Comparison of ENCODE assay signal across 8 cellular contexts in the genomic region with DNA sequence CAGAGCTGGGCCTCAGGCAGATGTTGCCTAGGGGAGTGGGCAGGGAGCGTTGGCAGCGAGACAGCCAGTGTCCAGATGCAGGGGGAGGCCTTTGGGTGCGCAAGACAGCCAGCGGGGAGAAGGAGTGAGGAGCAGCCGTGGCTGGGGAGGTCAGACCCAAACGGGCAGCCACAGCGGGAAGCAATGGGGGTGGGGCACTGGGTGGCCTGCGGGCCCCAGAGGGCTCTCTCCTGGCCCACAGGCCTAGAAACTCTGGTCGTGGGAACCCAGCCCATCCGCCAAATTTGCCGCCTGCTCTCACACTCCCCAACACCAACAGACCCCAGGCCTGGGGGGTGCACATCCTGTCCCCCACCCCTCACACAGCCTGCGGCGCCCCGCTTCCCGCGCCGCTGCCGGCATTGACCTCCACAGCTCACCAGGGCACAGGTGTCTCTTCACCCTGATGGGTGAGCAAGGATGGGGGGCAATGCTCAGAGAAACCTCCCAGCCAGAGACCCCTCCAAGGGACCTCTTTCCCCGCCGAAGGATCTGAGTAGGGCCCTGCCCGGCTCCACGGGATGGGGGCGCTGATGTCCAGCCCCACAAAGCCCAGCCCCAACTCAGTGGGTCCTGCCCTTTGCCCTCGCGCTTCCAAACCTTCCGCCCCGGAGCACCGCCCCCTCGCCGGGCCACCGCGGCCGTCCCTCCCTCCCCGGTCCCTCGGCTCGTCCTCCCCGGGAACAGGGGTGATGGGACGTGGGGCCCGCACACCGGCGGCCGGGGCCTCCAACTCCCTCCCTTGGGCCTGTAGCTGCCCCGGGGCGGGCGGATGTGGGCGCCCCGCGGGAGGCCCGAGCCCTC. TPM values are rescaled to one million over a fixed set of nuclear protein-coding genes. Genes with fewer than 3 reads are reported as not detected.
A peak's percentile ranks its signal among the peaks of the same experiment; 100 is the strongest.
DNase-seq lines count a peak whose midpoint lies in the region; FAIRE-seq and TF ChIP-seq lines count a peak whose summit lies in the region.

No MANE protein-coding gene starts in this region.

- H3K9me3 ChIP-seq in endothelial cell of umbilical vein (replicated peaks; ENCODE audit: control insufficient read depth, insufficient read depth, low read length) (no peaks in the 10 kb centered on the region), mucosa of stomach (ENCODE audit: control insufficient read depth, low read length) (no peaks in the 10 kb centered on the region), transverse colon (no peaks in the 10 kb centered on the region)

- H3K27ac Mint-ChIP-seq in IgD-negative memory B cell: peak overlapping the region; percentile 93 to 97 (median 95)

- CTCF ChIA-PET in endothelial cell of umbilical vein (lab: Charles Lee): interaction anchor here (1.0 to 7.8 kb wide), 7 partner anchors 11 to 113 kb away, joined by 3 to 246 read pairs (median 12); partner anchors contain the start of genes RAPGEF3 and RPAP3

- TF ChIP-seq CTCF in AG09309 (IDR thresholded peaks at IDR 0.05; ENCODE audit: control insufficient read depth, insufficient read depth, low read depth, low read length, missing control alignments) (peak; percentile 38), endothelial cell of umbilical vein (IDR thresholded peaks at IDR 0.05; ENCODE audit: extremely low read depth in 1 of 2, insufficient read depth in 1 of 2, low read depth in 1 of 2, low read length in 2 of 2) (peak in 1 of 2 donors; percentile 28), transverse colon (IDR thresholded peaks at IDR 0.05) (peak in 3 of 5 experiments; percentile 8 to 21 (median 13))

- dilution Hi-C loops in endothelial cell of umbilical vein (cut with MboI; ENCODE audit: extremely low pct_ligation_motif_present, low sequenced_read_pairs): no loop called here

- no peak overlapping the region for H2AFZ ChIP-seq in endothelial cell of umbilical vein (ENCODE audit: low read depth, low read length)

- H3K36me3 ChIP-seq in endothelial cell of umbilical vein (ENCODE audit: control insufficient read depth in 2 of 2, extremely low read depth in 1 of 2, insufficient read depth in 2 of 2, low read length in 2 of 2) (peaks cover 4 to 7% of the 10 kb centered on the region in 2 experiments), mucosa of stomach (ENCODE audit: control insufficient read depth, insufficient read depth, low read length) (no peaks in the 10 kb centered on the region), transverse colon (no peaks in the 10 kb centered on the region)

- H3K4me2 ChIP-seq in endothelial cell of umbilical vein (ENCODE audit: insufficient read depth, low read length): peak overlapping the region; percentile 89

- H3K9me1 ChIP-seq in endothelial cell of umbilical vein (replicated peaks; ENCODE audit: control insufficient read depth, extremely low read depth, insufficient read depth, low read length): no peaks in the 10 kb centered on the region

- DNase-seq in AG09309 (ENCODE audit: low read depth) (no peak), GM19239 (ENCODE audit: insufficient read length, low spot score) (peak; percentile 50), endothelial cell of umbilical vein (ENCODE audit: low read depth, low spot score) (peak; percentile 23), transverse colon (peak; percentile 77), HPDE6-E6E7 (ENCODE audit: extremely low spot score) (no peak)
- peak; percentile 32 for DNase-seq in activated CD4-positive, alpha-beta T cell treated with anti-CD3 and anti-CD28 coated beads, Interleukin-2, amount 50 U/mL, for 1 hour

- POLR2A ChIA-PET in endothelial cell of umbilical vein (lab: Charles Lee): interaction anchor here (3.0 kb wide), 1 partner anchor 11 kb away, joined by 17 read pairs; no protein-coding TSS in a partner anchor

- H3K36me3 Mint-ChIP-seq in IgD-negative memory B cell: peaks cover 6% of the 10 kb centered on the region

- in situ Hi-C loops in transverse colon (cut with MboI; ENCODE audit: low pct_ligation_motif_present in 1 of 4, low pct_unique_long_range_greater_than_20kb in 1 of 4, low sequenced_read_pairs in 3 of 4): no loop called here

- BruUV-seq in endothelial cell of umbilical vein (replicated peaks; lab: Mats Ljungman, UMichigan): TSS peak; percentile 7

- WGBS in transverse colon (ENCODE audit: low coverage in 1 of 2), 2 donors: 17% methylated on average over 24 of the region's 49 CpGs; no CpG with 5 or more reads in 1 of the 2 donors

- peak overlapping the region; percentile 88 to 96 (median 92) for H3K4me3 Mint-ChIP-seq in IgD-negative memory B cell

- H3K27me3 ChIP-seq in endothelial cell of umbilical vein (ENCODE audit: control insufficient read depth in 2 of 2, insufficient read depth in 2 of 2, low read length in 2 of 2): no peaks in the 10 kb centered on the region
- H3K27me3 ChIP-seq in mucosa of stomach (ENCODE audit: control insufficient read depth, insufficient read depth, low read length): no peaks in the 10 kb centered on the region
- H3K27me3 ChIP-seq in transverse colon: no peaks in the 10 kb centered on the region

- H3K4me1 ChIP-seq in endothelial cell of umbilical vein (ENCODE audit: control insufficient read depth, extremely low read depth, insufficient read depth, low read length) (peaks cover 61% of the 10 kb centered on the region), mucosa of stomach (ENCODE audit: control insufficient read depth, insufficient read depth, low read length) (peaks cover 65% of the 10 kb centered on the region), transverse colon (peaks cover 32 to 80% (median 64%) of the 10 kb centered on the region in 4 donors)

- TF ChIP-seq POLR2A in endothelial cell of umbilical vein (IDR thresholded peaks at IDR 0.05; ENCODE audit: low read depth, low read length) (peak; percentile 32), transverse colon (IDR thresholded peaks at IDR 0.05) (peak; percentile 14)

- no peak for TF ChIP-seq EP300 in transverse colon (IDR thresholded peaks at IDR 0.05; ENCODE audit: low read depth)

- no peaks in the 10 kb centered on the region for H3K9me3 Mint-ChIP-seq in IgD-negative memory B cell

- no peaks in the 10 kb centered on the region for H4K20me1 ChIP-seq in endothelial cell of umbilical vein (replicated peaks; ENCODE audit: control insufficient read depth, extremely low read depth, insufficient read depth, low read length)

- H3K27me3 Mint-ChIP-seq in IgD-negative memory B cell: peaks cover 2% of the 10 kb centered on the region

- peak overlapping the region; percentile 95 for H3K4me3 ChIP-seq in AG09309 (ENCODE audit: control insufficient read depth, low read depth, low read length)
- H3K4me3 ChIP-seq in endothelial cell of umbilical vein (replicated peaks in 1 of 3; ENCODE audit: insufficient read depth in 1 of 3, low read depth in 1 of 3, low read length in 3 of 3): peak overlapping the region; percentile 79 to 85 (median 84)
- peak overlapping the region; percentile 45 for H3K4me3 ChIP-seq in mucosa of stomach (ENCODE audit: low read length)
- H3K4me3 ChIP-seq in transverse colon: peak overlapping the region; percentile 68 to 80 (median 71)

- peaks cover 57% of the 10 kb centered on the region for H3K79me2 ChIP-seq in endothelial cell of umbilical vein (ENCODE audit: control insufficient read depth, insufficient read depth, low read length)

- FAIRE-seq in GM19239 (lab: Jason Lieb, UNC) (no peak), endothelial cell of umbilical vein (lab: Jason Lieb, UNC) (no peak)

- peaks cover 49 to 58% (median 56%) of the 10 kb centered on the region in 3 donors for H3K4me1 Mint-ChIP-seq in IgD-negative memory B cell

- H3K9ac ChIP-seq in endothelial cell of umbilical vein (replicated peaks; ENCODE audit: extremely low read depth, insufficient read depth, low read length) (peak overlapping the region; percentile 91), mucosa of stomach (ENCODE audit: low read length) (peak overlapping the region; percentile 79)

- intact Hi-C loops in endothelial cell of umbilical vein (cut with micrococcal nuclease) (loop anchor here (5.0 kb wide), 2 partner anchors 37 to 1447 kb away; partner anchors contain the start of gene SLC38A2), transverse colon (cut with DNase I; ENCODE audit: low total_unique reads) (no loop called here)

- H3K27ac ChIP-seq in endothelial cell of umbilical vein (ENCODE audit: insufficient read depth, low read depth, low read length) (peak overlapping the region; percentile 87), transverse colon (peak overlapping the region; percentile 93 to 97 (median 96))

TF ChIP-seq in endothelial cell of umbilical vein, 7 proteins besides CTCF, POLR2A, EP300 and RAD21 (continues in another document):
- TF ChIP-seq JUN (IDR thresholded peaks at IDR 0.05; ENCODE audit: borderline replicate concordance, insufficient read depth, insufficient read length, low read depth) (no peak), POLR2AphosphoS5 (IDR thresholded peaks at IDR 0.05; ENCODE audit: insufficient read depth, low read depth, low read length) (no peak), MYC (IDR thresholded peaks at IDR 0.05; ENCODE audit: low read depth, low read length) (no peak)
- TF ChIP-seq, protein P1, sequence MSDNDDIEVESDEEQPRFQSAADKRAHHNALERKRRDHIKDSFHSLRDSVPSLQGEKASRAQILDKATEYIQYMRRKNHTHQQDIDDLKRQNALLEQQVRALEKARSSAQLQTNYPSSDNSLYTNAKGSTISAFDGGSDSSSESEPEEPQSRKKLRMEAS (IDR thresholded peaks at IDR 0.05; ENCODE audit: insufficient read depth, insufficient read length): no peak

RNA-seq across cellular contexts. Expression of gene HDAC7, which starts 0.8 kb away (rescaled TPM):
- polyA plus RNA-seq in IgD-negative memory B cell: 20.9 TPM
- total RNA-seq in endothelial cell of umbilical vein: 249 and 252 TPM in 2 replicates
- 119 and 122 TPM in 2 replicates for polyA plus RNA-seq in endothelial cell of umbilical vein
- polyA plus RNA-seq in endothelial cell of umbilical vein (2011; cell fraction: cytosol; rRNA removed): 101 and 125 TPM in 2 replicates
- polyA plus RNA-seq in endothelial cell of umbilical vein (2011; cell fraction: nucleus; rRNA removed): 462 and 531 TPM in 2 replicates
- polyA plus RNA-seq in endothelial cell of umbilical vein (2012): 105 and 119 TPM in 2 replicates
- polyA minus RNA-seq in endothelial cell of umbilical vein: 81.4 and 95.8 TPM in 2 replicates
- polyA minus RNA-seq in endothelial cell of umbilical vein (2011; cell fraction: cytosol; rRNA and poly(A)+ RNA removed): 25.6 TPM
- 127 and 192 TPM in 2 replicates for polyA minus RNA-seq in endothelial cell of umbilical vein (2011; cell fraction: nucleus; rRNA and poly(A)+ RNA removed)
- total RNA-seq in transverse colon: 100 to 1,000 TPM in 1 of 4 donors, 10 to 100 TPM in 3; 19.4 to 133 (median 28.3) TPM

RNA-seq across cellular contexts. Expression of gene SLC48A1, which starts 45.9 kb away (rescaled TPM):
- polyA plus RNA-seq in IgD-negative memory B cell (21.7 TPM), endothelial cell of umbilical vein (17.3 and 19.8 TPM in 2 replicates)
- total RNA-seq in endothelial cell of umbilical vein (17.9 and 20.3 TPM in 2 replicates), transverse colon (10 to 100 TPM; 19.9 to 76.7 (median 23.1) TPM)
- polyA plus RNA-seq in endothelial cell of umbilical vein (2011; cell fraction: cytosol; rRNA removed): 13.0 and 14.1 TPM in 2 replicates
- polyA plus RNA-seq in endothelial cell of umbilical vein (2011; cell fraction: nucleus; rRNA removed): 21.7 and 24.5 TPM in 2 replicates
- 14.7 and 19.3 TPM in 2 replicates for polyA plus RNA-seq in endothelial cell of umbilical vein (2012)
- polyA minus RNA-seq in endothelial cell of umbilical vein: 14.9 and 20.7 TPM in 2 replicates
- polyA minus RNA-seq in endothelial cell of umbilical vein (2011; cell fraction: cytosol; rRNA and poly(A)+ RNA removed): 18.2 TPM
- 7.0 and 7.5 TPM in 2 replicates for polyA minus RNA-seq in endothelial cell of umbilical vein (2011; cell fraction: nucleus; rRNA and poly(A)+ RNA removed)

Comparison
In these comparisons a context has a peak if more than half of its experiments do, and no peak if none do; other contexts are left out.
1. DNase-seq: peak in GM19239 (single experiment), activated CD4-positive, alpha-beta T cell treated with anti-CD3 and anti-CD28 coated beads, Interleukin-2, amount 50 U/mL, for 1 hour (single experiment), endothelial cell of umbilical vein (single experiment) and transverse colon (single experiment); none in AG09309 (single experiment) and HPDE6-E6E7 (single experiment).
2. H3K4me3 ChIP-seq: peak in every context shown above with its lines; median percentile 95 in AG09309; 84 in endothelial cell of umbilical vein; 71 in transverse colon; 45 in mucosa of stomach.